ENCODE assay signal across 7 cellular contexts in the genomic region with DNA sequence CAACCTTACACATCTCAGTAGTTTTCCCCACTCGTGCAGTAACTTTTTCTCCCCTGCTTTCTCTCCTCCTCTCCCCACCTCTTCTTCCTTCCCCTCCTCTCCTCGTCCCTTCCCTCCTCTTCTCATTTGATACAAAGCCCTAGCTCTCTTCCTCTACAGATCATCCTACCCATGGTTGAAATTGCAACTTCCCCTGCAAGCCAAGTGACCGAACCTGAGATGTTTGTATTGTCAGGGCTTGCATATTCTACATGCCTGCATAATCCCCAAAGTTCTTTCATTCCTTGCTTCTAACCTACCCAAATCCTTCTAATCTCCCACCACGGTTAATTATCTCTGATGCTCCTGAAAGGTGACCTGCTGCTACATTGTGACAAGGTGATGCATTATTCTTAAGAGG.
DNase-seq lines count a peak whose midpoint lies in the region; ATAC-seq and FAIRE-seq lines count a peak whose summit lies in the region.
"Not testable (repeated sequence)": the region's sequence is repeated elsewhere in the genome, so short reads cannot be mapped to it uniquely, and the experiment has no call there.

No MANE protein-coding gene starts in this region.

- H3K9ac ChIP-seq in iPS-20b (ENCODE audit: low read depth, low read length): not testable (repeated sequence)

- not testable (repeated sequence) for H3K27ac ChIP-seq in iPS-20b (ENCODE audit: low read length)

- intact Hi-C loops in activated T-helper 1 cell treated with anti-CD3 and anti-CD28 coated beads, Interleukin-12 subunit alpha, Interleukin-12 subunit beta, Interleukin-2, Interleukin-4 antibody, amounts not matched to agents 30 ng/mL and 10 ng/mL and 1 ng/mL, durations not matched to agents 14 hours and 24 hours and 36 hours (cut with micrococcal nuclease): loop anchor here (1.0 kb wide), 1 partner anchor 9 kb away; no protein-coding TSS in a partner anchor

- H3K36me3 ChIP-seq in iPS-20b (ENCODE audit: insufficient read depth, low read depth, low read length): peaks cover 33% of the 10 kb centered on the region

- H3K9me3 ChIP-seq in iPS-20b (ENCODE audit: insufficient read depth, low read depth, low read length): not testable (repeated sequence)

- H3K9me3 Mint-ChIP-seq in T-helper 2 cell treated with Interferon-gamma antibody and Interleukin-4, amounts not matched to agents 5 μg/mL and 100 μg/mL, for 36 hours; activated CD4-positive, alpha-beta memory T cell treated with anti-CD3 and anti-CD28 coated beads, Interleukin-2, amount 10 ng/mL, durations not matched to agents 7 days and 5 days; activated T-helper 1 cell treated with anti-CD3 and anti-CD28 coated beads, Interleukin-12 subunit alpha, Interleukin-12 subunit beta, Interleukin-2, Interleukin-4 antibody, amounts not matched to agents 30 ng/mL and 10 ng/mL and 1 ng/mL, durations not matched to agents 14 hours and 24 hours and 36 hours; activated naive CD4-positive, alpha-beta T cell treated with anti-CD3 and anti-CD28 coated beads, Interleukin-2, amount 50 U/mL, for 24 hours; effector memory CD8-positive, alpha-beta T cell: not testable (repeated sequence)

- peaks cover 47% of the 10 kb centered on the region for H3K4me1 Mint-ChIP-seq in T-helper 2 cell treated with Interferon-gamma antibody and Interleukin-4, amounts not matched to agents 5 μg/mL and 100 μg/mL, for 36 hours (ENCODE audit: low read depth)
- peaks cover 63% of the 10 kb centered on the region for H3K4me1 Mint-ChIP-seq in activated CD4-positive, alpha-beta memory T cell treated with anti-CD3 and anti-CD28 coated beads, Interleukin-2, amount 10 ng/mL, durations not matched to agents 7 days and 5 days
- H3K4me1 Mint-ChIP-seq in activated T-helper 1 cell treated with anti-CD3 and anti-CD28 coated beads, Interleukin-12 subunit alpha, Interleukin-12 subunit beta, Interleukin-2, Interleukin-4 antibody, amounts not matched to agents 30 ng/mL and 10 ng/mL and 1 ng/mL, durations not matched to agents 14 hours and 24 hours and 36 hours (ENCODE audit: low read depth): peaks cover 74% of the 10 kb centered on the region
- H3K4me1 Mint-ChIP-seq in activated naive CD4-positive, alpha-beta T cell treated with anti-CD3 and anti-CD28 coated beads, Interleukin-2, amount 50 U/mL, for 24 hours: peaks cover 87% of the 10 kb centered on the region
- H3K4me1 Mint-ChIP-seq in effector memory CD8-positive, alpha-beta T cell (ENCODE audit: low read depth in 2 of 2): peaks cover 40 to 86% of the 10 kb centered on the region in 2 donors

- POLR2A ChIA-PET in activated CD4-positive, alpha-beta memory T cell treated with anti-CD3 and anti-CD28 coated beads, Interleukin-2, amount 10 ng/mL, durations not matched to agents 7 days and 5 days (lab: Charles Lee): not testable (repeated sequence)

- H3K27me3 Mint-ChIP-seq in T-helper 2 cell treated with Interferon-gamma antibody and Interleukin-4, amounts not matched to agents 5 μg/mL and 100 μg/mL, for 36 hours (ENCODE audit: low read depth); activated CD4-positive, alpha-beta memory T cell treated with anti-CD3 and anti-CD28 coated beads, Interleukin-2, amount 10 ng/mL, durations not matched to agents 7 days and 5 days; activated T-helper 1 cell treated with anti-CD3 and anti-CD28 coated beads, Interleukin-12 subunit alpha, Interleukin-12 subunit beta, Interleukin-2, Interleukin-4 antibody, amounts not matched to agents 30 ng/mL and 10 ng/mL and 1 ng/mL, durations not matched to agents 14 hours and 24 hours and 36 hours (ENCODE audit: insufficient read depth); activated naive CD4-positive, alpha-beta T cell treated with anti-CD3 and anti-CD28 coated beads, Interleukin-2, amount 50 U/mL, for 24 hours; effector memory CD8-positive, alpha-beta T cell: not testable (repeated sequence)

- DNase-seq in GM19239 (ENCODE audit: insufficient read length, low spot score); T-helper 2 cell treated with Interferon-gamma antibody and Interleukin-4, amounts not matched to agents 5 μg/mL and 100 μg/mL, for 36 hours (ENCODE audit: low spot score); activated CD4-positive, alpha-beta memory T cell treated with anti-CD3 and anti-CD28 coated beads, Interleukin-2, amount 10 ng/mL, durations not matched to agents 7 days and 5 days; activated T-helper 1 cell treated with anti-CD3 and anti-CD28 coated beads, Interleukin-12 subunit alpha, Interleukin-12 subunit beta, Interleukin-2, Interleukin-4 antibody, amounts not matched to agents 30 ng/mL and 10 ng/mL and 1 ng/mL, durations not matched to agents 14 hours and 24 hours and 36 hours (ENCODE audit: low spot score); effector memory CD8-positive, alpha-beta T cell: not testable (repeated sequence)

- H3K4me1 ChIP-seq in iPS-20b (ENCODE audit: insufficient read depth, low read length): not testable (repeated sequence)

- CTCF ChIA-PET in activated CD4-positive, alpha-beta memory T cell treated with anti-CD3 and anti-CD28 coated beads, Interleukin-2, amount 10 ng/mL, durations not matched to agents 7 days and 5 days (lab: Charles Lee): not testable (repeated sequence)

- peak; percentile 61 for FAIRE-seq in GM19239 (lab: Jason Lieb, UNC)

- not testable (repeated sequence) for ATAC-seq in effector memory CD8-positive, alpha-beta T cell (replicated peaks)

- H3K4me3 Mint-ChIP-seq in T-helper 2 cell treated with Interferon-gamma antibody and Interleukin-4, amounts not matched to agents 5 μg/mL and 100 μg/mL, for 36 hours: peak overlapping the region; percentile 4
- not testable (repeated sequence) for H3K4me3 Mint-ChIP-seq in activated CD4-positive, alpha-beta memory T cell treated with anti-CD3 and anti-CD28 coated beads, Interleukin-2, amount 10 ng/mL, durations not matched to agents 7 days and 5 days; activated naive CD4-positive, alpha-beta T cell treated with anti-CD3 and anti-CD28 coated beads, Interleukin-2, amount 50 U/mL, for 24 hours
- peak overlapping the region; percentile 26 for H3K4me3 Mint-ChIP-seq in activated T-helper 1 cell treated with anti-CD3 and anti-CD28 coated beads, Interleukin-12 subunit alpha, Interleukin-12 subunit beta, Interleukin-2, Interleukin-4 antibody, amounts not matched to agents 30 ng/mL and 10 ng/mL and 1 ng/mL, durations not matched to agents 14 hours and 24 hours and 36 hours
- peak overlapping the region; percentile 21 to 34 for H3K4me3 Mint-ChIP-seq in effector memory CD8-positive, alpha-beta T cell

- peak overlapping the region; percentile 35; the same call in 1 of the 2 replicates for H3K4me3 ChIP-seq in iPS-20b (ENCODE audit: low read length)

- not testable (repeated sequence) for H3K27me3 ChIP-seq in iPS-20b (ENCODE audit: insufficient read depth, low read length)

- not testable (repeated sequence) for H3K27ac Mint-ChIP-seq in T-helper 2 cell treated with Interferon-gamma antibody and Interleukin-4, amounts not matched to agents 5 μg/mL and 100 μg/mL, for 36 hours
- H3K27ac Mint-ChIP-seq in activated CD4-positive, alpha-beta memory T cell treated with anti-CD3 and anti-CD28 coated beads, Interleukin-2, amount 10 ng/mL, durations not matched to agents 7 days and 5 days: peak overlapping the region; percentile 7
- H3K27ac Mint-ChIP-seq in activated T-helper 1 cell treated with anti-CD3 and anti-CD28 coated beads, Interleukin-12 subunit alpha, Interleukin-12 subunit beta, Interleukin-2, Interleukin-4 antibody, amounts not matched to agents 30 ng/mL and 10 ng/mL and 1 ng/mL, durations not matched to agents 14 hours and 24 hours and 36 hours: peak overlapping the region; percentile 74
- peak overlapping the region; percentile 83 for H3K27ac Mint-ChIP-seq in activated naive CD4-positive, alpha-beta T cell treated with anti-CD3 and anti-CD28 coated beads, Interleukin-2, amount 50 U/mL, for 24 hours
- peak overlapping the region; percentile 77 to 82 for H3K27ac Mint-ChIP-seq in effector memory CD8-positive, alpha-beta T cell

- peaks cover 49% of the 10 kb centered on the region for H3K36me3 Mint-ChIP-seq in T-helper 2 cell treated with Interferon-gamma antibody and Interleukin-4, amounts not matched to agents 5 μg/mL and 100 μg/mL, for 36 hours (ENCODE audit: low read depth)
- peaks cover 62% of the 10 kb centered on the region for H3K36me3 Mint-ChIP-seq in activated CD4-positive, alpha-beta memory T cell treated with anti-CD3 and anti-CD28 coated beads, Interleukin-2, amount 10 ng/mL, durations not matched to agents 7 days and 5 days (ENCODE audit: low read depth)
- peaks cover 46% of the 10 kb centered on the region for H3K36me3 Mint-ChIP-seq in activated T-helper 1 cell treated with anti-CD3 and anti-CD28 coated beads, Interleukin-12 subunit alpha, Interleukin-12 subunit beta, Interleukin-2, Interleukin-4 antibody, amounts not matched to agents 30 ng/mL and 10 ng/mL and 1 ng/mL, durations not matched to agents 14 hours and 24 hours and 36 hours (ENCODE audit: low read depth)
- not testable (repeated sequence) for H3K36me3 Mint-ChIP-seq in activated naive CD4-positive, alpha-beta T cell treated with anti-CD3 and anti-CD28 coated beads, Interleukin-2, amount 50 U/mL, for 24 hours
- peaks cover 61% of the 10 kb centered on the region for H3K36me3 Mint-ChIP-seq in effector memory CD8-positive, alpha-beta T cell (ENCODE audit: insufficient read depth)
